In the genomic region with DNA sequence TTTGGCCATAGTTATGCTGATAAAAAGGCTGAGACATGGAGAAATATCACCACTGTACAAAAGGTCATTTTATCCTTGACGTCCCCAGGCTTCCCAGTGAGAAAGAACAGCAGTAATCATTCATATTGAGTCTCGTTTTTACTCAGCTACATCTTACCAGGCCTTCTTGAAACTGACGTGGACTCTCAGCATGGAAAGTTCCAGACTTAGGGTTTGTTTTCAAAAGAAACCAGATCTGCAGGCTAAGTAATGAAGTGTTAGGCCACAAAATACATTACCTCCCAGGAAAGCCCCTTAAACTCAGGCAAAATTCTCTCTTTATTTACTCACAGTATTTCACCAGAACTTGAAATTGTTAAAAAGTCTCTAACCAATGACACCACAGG, we compare ENCODE assay signal across 11 cellular contexts.
A peak's percentile ranks its signal among the peaks of the same experiment; 100 is the strongest.
DNase-seq lines count a peak whose midpoint lies in the region; ATAC-seq and TF ChIP-seq lines count a peak whose summit lies in the region.
"Had no signal": no experiment of that assay in that cellular context is flagged by ENCODE, and none has a peak within 500 bp of the region (broad histone marks: within the 10 kb centered on the region; RNA-seq: fewer than 3 reads in every experiment).

No MANE protein-coding gene starts in this region.

- H3K27me3 ChIP-seq in right atrium auricular region: no peaks in the 10 kb centered on the region
- H3K27me3 ChIP-seq: right lobe of liver had no signal

- H3K4me1 Mint-ChIP-seq in stimulated activated memory B cell treated with anti-CD40 and anti-IgM and Interleukin-4, amounts not matched to agents 10 μg/mL and 1 μg/mL and 100 μg/mL, for 72 hours: peaks cover 52% of the 10 kb centered on the region

- TF ChIP-seq CTCF in right atrium auricular region (IDR thresholded peaks at IDR 0.05): no peak

- H3K9me3 Mint-ChIP-seq in stimulated activated memory B cell treated with anti-CD40 and anti-IgM and Interleukin-4, amounts not matched to agents 10 μg/mL and 1 μg/mL and 100 μg/mL, for 72 hours: peaks cover 3% of the 10 kb centered on the region

- ATAC-seq in GM21786 (IDR thresholded peaks at IDR 0.05; ENCODE audit: unreplicated experiment): peak; percentile 62
- peak; percentile 43 for ATAC-seq in HG03457 (IDR thresholded peaks at IDR 0.05; ENCODE audit: unreplicated experiment)
- peak; percentile 78 for ATAC-seq in stimulated activated memory B cell treated with anti-CD40 and anti-IgM and Interleukin-4, amounts not matched to agents 10 μg/mL and 1 μg/mL and 100 μg/mL, for 72 hours
- ATAC-seq: right lobe of liver had no signal

- no peaks in the 10 kb centered on the region for H3K36me3 ChIP-seq in right atrium auricular region
- H3K36me3 ChIP-seq: right lobe of liver had no signal

- no peak overlapping the region for H3K4me3 ChIP-seq in right atrium auricular region
- H3K4me3 ChIP-seq: right lobe of liver had no signal

- DNase-seq in stimulated activated CD4-positive, alpha-beta T cell treated with anti-CD3 and anti-CD28 coated beads, Interleukin-12 subunit alpha, Interleukin-12 subunit beta, amount 100 ng/mL, for 48 hours (ENCODE audit: low read depth in 2 of 3, low spot score in 1 of 3): peak in 2 of 3 donors; percentile 12 to 40
- no peak for DNase-seq in stimulated activated CD4-positive, alpha-beta T cell treated with anti-CD3 and anti-CD28 coated beads, Interleukin-4, amount 100 ng/mL, for 4 hours
- DNase-seq in right atrium auricular region (ENCODE audit: low spot score) (no peak), medulla oblongata (ENCODE audit: extremely low spot score) (no peak), NK-92 (lab: John Stamatoyannopoulos, UW; ENCODE audit: unreplicated experiment) (no peak)
- DNase-seq: AML-193, mammary epithelial cell, right lobe of liver had no signal

- H3K27ac ChIP-seq in right atrium auricular region: no peak overlapping the region

- peaks cover 6% of the 10 kb centered on the region for H3K36me3 Mint-ChIP-seq in stimulated activated memory B cell treated with anti-CD40 and anti-IgM and Interleukin-4, amounts not matched to agents 10 μg/mL and 1 μg/mL and 100 μg/mL, for 72 hours

- no peaks in the 10 kb centered on the region for H3K9me3 ChIP-seq in right atrium auricular region
- H3K9me3 ChIP-seq: right lobe of liver had no signal

- H3K4me3 Mint-ChIP-seq in stimulated activated memory B cell treated with anti-CD40 and anti-IgM and Interleukin-4, amounts not matched to agents 10 μg/mL and 1 μg/mL and 100 μg/mL, for 72 hours: no peak overlapping the region

- H3K27me3 Mint-ChIP-seq in stimulated activated memory B cell treated with anti-CD40 and anti-IgM and Interleukin-4, amounts not matched to agents 10 μg/mL and 1 μg/mL and 100 μg/mL, for 72 hours: no peaks in the 10 kb centered on the region

- peak overlapping the region; percentile 100 for H3K27ac Mint-ChIP-seq in stimulated activated memory B cell treated with anti-CD40 and anti-IgM and Interleukin-4, amounts not matched to agents 10 μg/mL and 1 μg/mL and 100 μg/mL, for 72 hours

- peaks cover 0 to 31% of the 10 kb centered on the region in 2 donors for H3K4me1 ChIP-seq in right atrium auricular region
- H3K4me1 ChIP-seq: right lobe of liver had no signal

Comparison
In these comparisons a context has a peak if more than half of its experiments do, and no peak if none do; other contexts are left out.
1. DNase-seq: peak in stimulated activated CD4-positive, alpha-beta T cell treated with anti-CD3 and anti-CD28 coated beads, Interleukin-12 subunit alpha, Interleukin-12 subunit beta, amount 100 ng/mL, for 48 hours (2 of 3); none in stimulated activated CD4-positive, alpha-beta T cell treated with anti-CD3 and anti-CD28 coated beads, Interleukin-4, amount 100 ng/mL, for 4 hours (0 of 2), right atrium auricular region (single experiment), medulla oblongata (single experiment) and NK-92 (single experiment).
2. Peak in every context shown above with its lines, with median percentiles within 50 percentile points of each other: ATAC-seq.